In genomic region chr6:33297956-33298772, GRCh38 we compare ENCODE assay signal across 8 cellular contexts. TPM values are rescaled to one million over a fixed set of nuclear protein-coding genes. Genes with fewer than 3 reads are reported as not detected.
A peak's percentile ranks its signal among the peaks of the same experiment; 100 is the strongest.
DNase-seq lines count a peak whose midpoint lies in the region; ATAC-seq and TF ChIP-seq lines count a peak whose summit lies in the region.

No MANE protein-coding gene starts in this region.

- H3K9me3 ChIP-seq in DND-41 (ENCODE audit: insufficient read depth, low read length, severe bottlenecking), result no peaks in the 10 kb centered on the region
- H3K9me3 ChIP-seq in ascending aorta, result no peaks in the 10 kb centered on the region

- H3K4me1 Mint-ChIP-seq in progenitor cell of endocrine pancreas (ENCODE audit: low read depth), result peaks cover 16% of the 10 kb centered on the region

- H3K27ac ChIP-seq in DND-41 (ENCODE audit: low read length), result peak overlapping the region; percentile 98
- H3K27ac ChIP-seq in ascending aorta, result peak overlapping the region; percentile 97 to 98

- DNase-seq in DND-41 (peak; percentile 77), HK-2 (ENCODE audit: unreplicated experiment) (peak; percentile 75), SK-N-DZ (ENCODE audit: low spot score) (peak; percentile 54), ascending aorta (ENCODE audit: low spot score in 2 of 2) (peak in 1 of 2 donors; percentile 88), left cardiac atrium (peak; percentile 80), progenitor cell of endocrine pancreas (ENCODE audit: low spot score, unreplicated experiment) (no peak), NCI-H2081 treated with DMSO at 0.1 percent for 48 hours (lab: John Stamatoyannopoulos, UW) (no peak)

- intact Hi-C loops in ascending aorta (cut with DNase I) (loop anchor here (1.0 to 5.0 kb wide), 3 partner anchors 15 to 129 kb away; partner anchors contain the start of gene B3GALT4), left cardiac atrium (cut with DNase I) (no loop called here)

- no peaks in the 10 kb centered on the region for H3K27me3 Mint-ChIP-seq in progenitor cell of endocrine pancreas

- ATAC-seq in DND-41 (ENCODE audit: insufficient read depth, low read depth) (peak; percentile 34), left cardiac atrium (peak; percentile 42 to 64), GM21825 (IDR thresholded peaks at IDR 0.05; ENCODE audit: unreplicated experiment) (no peak)

- TF ChIP-seq CTCF in DND-41 (IDR thresholded peaks at IDR 0.05; ENCODE audit: borderline replicate concordance, extremely low read depth, low read length, poor library complexity, severe bottlenecking), result peak; percentile 52
- no peak for TF ChIP-seq CTCF in ascending aorta (IDR thresholded peaks at IDR 0.05)
- peak; percentile 26 for TF ChIP-seq CTCF in progenitor cell of endocrine pancreas (IDR thresholded peaks at IDR 0.05; ENCODE audit: unreplicated experiment)

- H3K27me3 ChIP-seq in DND-41 (ENCODE audit: insufficient read depth, low read length, poor library complexity), result no peaks in the 10 kb centered on the region
- H3K27me3 ChIP-seq in ascending aorta, result no peaks in the 10 kb centered on the region

- H3K4me3 ChIP-seq in DND-41 (ENCODE audit: low read depth in 1 of 2, low read length in 2 of 2) (peak overlapping the region; percentile 76 to 90), ascending aorta (peak overlapping the region; percentile 96 to 97)

- H3K4me1 ChIP-seq in DND-41 (ENCODE audit: insufficient read depth, low read length) (peaks cover 43% of the 10 kb centered on the region), ascending aorta (peaks cover 7 to 18% of the 10 kb centered on the region in 2 donors)

- H3K4me2 ChIP-seq in DND-41 (ENCODE audit: insufficient read depth, low read length), result peak overlapping the region; percentile 96

- H3K36me3 ChIP-seq in DND-41 (ENCODE audit: insufficient read depth, low read length) (peaks cover 40% of the 10 kb centered on the region), ascending aorta (peaks cover 33 to 45% of the 10 kb centered on the region in 2 donors)

- H3K27ac Mint-ChIP-seq in progenitor cell of endocrine pancreas, result peak overlapping the region; percentile 98

- H3K9me3 Mint-ChIP-seq in progenitor cell of endocrine pancreas (ENCODE audit: low read depth), result no peaks in the 10 kb centered on the region

- H3K36me3 Mint-ChIP-seq in progenitor cell of endocrine pancreas (ENCODE audit: insufficient read depth), result peaks cover 6% of the 10 kb centered on the region

- H4K20me1 ChIP-seq in DND-41 (ENCODE audit: insufficient read depth, low read length), result 0 out of 2 replicates have a peak, but pooled peaks cover 6% of the 10 kb centered on the region

- peak overlapping the region; percentile 92 for H2AFZ ChIP-seq in DND-41 (ENCODE audit: low read depth, low read length)

- peak overlapping the region; percentile 93 for H3K9ac ChIP-seq in DND-41 (ENCODE audit: low read depth, low read length)

- H3K4me3 Mint-ChIP-seq in progenitor cell of endocrine pancreas (ENCODE audit: low read depth), result peak overlapping the region; percentile 100

- H3K79me2 ChIP-seq in DND-41 (ENCODE audit: insufficient read depth, low read length), result peaks cover 37% of the 10 kb centered on the region

RNA-seq across cellular contexts. Expression of gene RGL2, which starts 0.6 kb away (rescaled TPM):
- polyA plus RNA-seq in SK-N-DZ (2014; cell fraction: cytosol; rRNA removed), result 48.0 and 48.5 TPM in 2 replicates
- polyA plus RNA-seq in SK-N-DZ (2014; cell fraction: nucleus; rRNA removed), result 254 and 277 TPM in 2 replicates
- 63.9 TPM for total RNA-seq in ascending aorta
- 10 to 100 TPM; 48.5 to 54.3 TPM for total RNA-seq in left cardiac atrium
- total RNA-seq in progenitor cell of endocrine pancreas, result 175 and 196 TPM in 2 replicates

RNA-seq across cellular contexts. Expression of gene PFDN6, which starts 8.8 kb away (rescaled TPM):
- polyA plus RNA-seq in SK-N-DZ (2014; cell fraction: cytosol; rRNA removed), result 107 and 170 TPM in 2 replicates
- 81.3 and 118 TPM in 2 replicates for polyA plus RNA-seq in SK-N-DZ (2014; cell fraction: nucleus; rRNA removed)
- total RNA-seq in ascending aorta (11.3 TPM), left cardiac atrium (10 to 100 TPM; 43.9 to 47.5 TPM), progenitor cell of endocrine pancreas (46.1 and 52.1 TPM in 2 replicates)

RNA-seq across cellular contexts. Expression of gene WDR46, which starts 9.1 kb away (rescaled TPM):
- 105 and 106 TPM in 2 replicates for polyA plus RNA-seq in SK-N-DZ (2014; cell fraction: cytosol; rRNA removed)
- polyA plus RNA-seq in SK-N-DZ (2014; cell fraction: nucleus; rRNA removed), result 200 and 246 TPM in 2 replicates
- 70.6 TPM for total RNA-seq in ascending aorta
- total RNA-seq in left cardiac atrium, result 10 to 100 TPM; 19.0 to 31.6 TPM
- total RNA-seq in progenitor cell of endocrine pancreas, result 47.5 and 53.4 TPM in 2 replicates

RNA-seq across cellular contexts. Expression of gene TAPBP, which starts 15.7 kb away (rescaled TPM):
- polyA plus RNA-seq in SK-N-DZ (2014; cell fraction: cytosol; rRNA removed), result 5.8 and 7.1 TPM in 2 replicates
- polyA plus RNA-seq in SK-N-DZ (2014; cell fraction: nucleus; rRNA removed), result 1.8 and 4.9 TPM in 2 replicates
- total RNA-seq in ascending aorta (185 TPM), left cardiac atrium (10 to 100 TPM; 74.0 to 80.9 TPM), progenitor cell of endocrine pancreas (20.2 and 22.3 TPM in 2 replicates)

RNA-seq across cellular contexts. Expression of gene ZBTB22, which starts 19.4 kb away (rescaled TPM):
- polyA plus RNA-seq in SK-N-DZ (2014; cell fraction: cytosol; rRNA removed), result 9.8 and 11.2 TPM in 2 replicates
- 4.3 and 8.8 TPM in 2 replicates for polyA plus RNA-seq in SK-N-DZ (2014; cell fraction: nucleus; rRNA removed)
- total RNA-seq in ascending aorta (35.5 TPM), left cardiac atrium (10 to 100 TPM; 14.1 to 15.7 TPM), progenitor cell of endocrine pancreas (27.3 and 28.1 TPM in 2 replicates)

Comparison
In these comparisons a context has a peak if more than half of its experiments do, and no peak if none do; other contexts are left out.
1. DNase-seq: peak in DND-41 (single experiment), HK-2 (single experiment), SK-N-DZ (single experiment) and left cardiac atrium (single experiment); none in progenitor cell of endocrine pancreas (single experiment) and NCI-H2081 treated with DMSO at 0.1 percent for 48 hours (single experiment).
2. CTCF ChIP-seq: peak in DND-41 (single experiment) and progenitor cell of endocrine pancreas (single experiment); none in ascending aorta (0 of 3).